8 cellular contexts compared by ENCODE assay signal in genomic region chr5:107929080-107929479, GRCh38.
"Had no signal": no experiment of that assay in that cellular context is flagged by ENCODE, and none has a peak within 500 bp of the region (broad histone marks: within the 10 kb centered on the region; RNA-seq: fewer than 3 reads in every experiment).

No MANE protein-coding gene starts in this region.

- FAIRE-seq: H1, H54, HTR-8/SVneo, K562 had no signal

- H3K27ac Mint-ChIP-seq: H9 had no signal

- H3K4me3 ChIP-seq: GM23338, K562 had no signal

- H3K4me2 ChIP-seq: GM23338 had no signal

- H3K9me3 Mint-ChIP-seq: GM23338, H9 had no signal

- H3K4me3 Mint-ChIP-seq: GM23338, H9 had no signal

- ATAC-seq: GM23338, K562 had no signal

- DNase-seq: H9, HCEC 1CT, IMR-90 had no signal

- H2AFZ ChIP-seq: GM23338 had no signal
